In genomic region chr6:116512155-116512559, GRCh38 we compare ENCODE assay signal across 9 cellular contexts. TPM values are rescaled to one million over a fixed set of nuclear protein-coding genes. Genes with fewer than 3 reads are reported as not detected.
DNase-seq lines count a peak whose midpoint lies in the region; ATAC-seq, FAIRE-seq and TF ChIP-seq lines count a peak whose summit lies in the region.
"Had no signal": no experiment of that assay in that cellular context is flagged by ENCODE, and none has a peak within 500 bp of the region (broad histone marks: within the 10 kb centered on the region; RNA-seq: fewer than 3 reads in every experiment).

No MANE protein-coding gene starts in this region.

- H3K4me3 ChIP-seq in testis = peak overlapping the region; percentile 1 to 27

- ATAC-seq in HG03575 (IDR thresholded peaks at IDR 0.05; ENCODE audit: extremely low read depth, insufficient number of reproducible peaks, low FRiP score, unreplicated experiment) = peak; percentile 73
- ATAC-seq in Right ventricle myocardium superior (ENCODE audit: poor library complexity) = peak; percentile 63

- no peak for FAIRE-seq in frontal cortex (lab: Jason Lieb, UNC)

- no peaks in the 10 kb centered on the region for H3K4me1 ChIP-seq in testis

- peak overlapping the region; percentile 65 to 74 for H3K27ac ChIP-seq in testis

- TF ChIP-seq CTCF in GM20000 (IDR thresholded peaks at IDR 0.05; ENCODE audit: extremely low read depth, missing control alignments) (no peak), testis (IDR thresholded peaks at IDR 0.05) (no peak)

- H3K36me3 ChIP-seq in testis (ENCODE audit: low read depth, missing control alignments) = no peaks in the 10 kb centered on the region

- H3K9me3 ChIP-seq in testis = no peaks in the 10 kb centered on the region

- TF ChIP-seq POLR2A in testis (IDR thresholded peaks at IDR 0.05) = no peak

- intact Hi-C loops in Right ventricle myocardium superior (cut with DNase I) = no loop called here
- intact Hi-C loops in testis (cut with DNase I; ENCODE audit: low total_unique reads) = no loop called here

- DNase-seq in GM20000 (ENCODE audit: low spot score) = peak; percentile 8
- DNase-seq in Right ventricle myocardium superior = no peak
- DNase-seq in testis = no peak
- DNase-seq in EL = no peak
- DNase-seq in frontal cortex (ENCODE audit: low spot score in 2 of 2) = no peak
- DNase-seq in Kasumi-1 (lab: John Stamatoyannopoulos, UW) = no peak
- no peak for DNase-seq in NCI-H2107 (lab: John Stamatoyannopoulos, UW)
- DNase-seq: KG1 had no signal

- H3K27me3 ChIP-seq in testis = no peaks in the 10 kb centered on the region

- 10 to 12% methylated on average over 4 of the region's 4 CpGs for WGBS in testis, 2 donors

RNA-seq across cellular contexts. Expression of gene CALHM5, which starts 0.7 kb away (rescaled TPM):
- total RNA-seq in Right ventricle myocardium superior (2.2 TPM), testis (1 to 10 TPM; 2.0 TPM), frontal cortex (0.41 TPM)
- 1.5 TPM for polyA plus RNA-seq in testis (ENCODE audit: insufficient read depth, low read depth, low replicate concordance)

RNA-seq across cellular contexts. Expression of gene TRAPPC3L, which starts 33.3 kb away (rescaled TPM):
- total RNA-seq in Right ventricle myocardium superior (0.11 TPM), testis (under 1 TPM in 1 of 2 donors, not detected in 1; 0.39 TPM), frontal cortex (under 0.01 TPM)
- polyA plus RNA-seq in testis (ENCODE audit: insufficient read depth, low read depth, low replicate concordance) = 0.37 TPM

RNA-seq across cellular contexts. Expression of gene CALHM4, which starts 41.4 kb away (rescaled TPM):
- not detected for total RNA-seq in Right ventricle myocardium superior
- total RNA-seq in testis = under 1 TPM in 1 of 2 donors, not detected in 1; 0.25 TPM
- 1.2 TPM for polyA plus RNA-seq in testis (ENCODE audit: insufficient read depth, low read depth, low replicate concordance)
- not detected for total RNA-seq in frontal cortex

RNA-seq across cellular contexts. Expression of gene CALHM6, which starts 51.0 kb away (rescaled TPM):
- 1.4 TPM for total RNA-seq in Right ventricle myocardium superior
- 10 to 100 TPM in 1 of 2 donors, 1 to 10 TPM in 1; 9.7 to 10.4 TPM for total RNA-seq in testis
- 15.7 TPM for polyA plus RNA-seq in testis (ENCODE audit: insufficient read depth, low read depth, low replicate concordance)
- 4.5 TPM for total RNA-seq in frontal cortex

RNA-seq across cellular contexts. Expression of gene RWDD1, which starts 59.1 kb away (rescaled TPM):
- total RNA-seq in Right ventricle myocardium superior = 65.2 TPM
- total RNA-seq in testis = 10 to 100 TPM; 20.5 to 27.8 TPM
- 15.6 TPM for polyA plus RNA-seq in testis (ENCODE audit: insufficient read depth, low read depth, low replicate concordance)
- total RNA-seq in frontal cortex = 26.5 TPM
